Comparison of ENCODE assay signal across 1 cellular context in genomic region chr20:43528258-43528875, GRCh38.
TF ChIP-seq lines count a peak whose summit lies in the region.

No MANE protein-coding gene starts in this region.

TF ChIP-seq in HepG2, 621 proteins besides CTCF, POLR2A, EP300 and RAD21 (continued from another document):
- no peak for TF ChIP-seq PBX2 (CRISPR knock-in tag; IDR thresholded peaks at IDR 0.05)
- no peak for TF ChIP-seq ZNF367 (CRISPR knock-in tag; IDR thresholded peaks at IDR 0.05; ENCODE audit: borderline replicate concordance)
- no peak for TF ChIP-seq CSRNP2 (CRISPR knock-in tag; conservative IDR thresholded peaks at IDR 0.05; ENCODE audit: low read depth)
- TF ChIP-seq MEF2D (CRISPR knock-in tag; IDR thresholded peaks at IDR 0.05) = no peak
- no peak for TF ChIP-seq RBFOX2 (IDR thresholded peaks at IDR 0.05; ENCODE audit: low read depth, low read length)
- TF ChIP-seq ZNF788 (CRISPR knock-in tag; IDR thresholded peaks at IDR 0.05; ENCODE audit: borderline replicate concordance) = no peak
- TF ChIP-seq ZNF574 (CRISPR knock-in tag; IDR thresholded peaks at IDR 0.05) = 0 out of 2 replicates have a peak, but pooled peaks have one; percentile 17
- TF ChIP-seq ZBTB4 (CRISPR knock-in tag; IDR thresholded peaks at IDR 0.05; ENCODE audit: borderline replicate concordance) = no peak
- no peak for TF ChIP-seq ZNF296 (CRISPR knock-in tag; conservative IDR thresholded peaks at IDR 0.05)
- no peak for TF ChIP-seq NR2F1 (CRISPR knock-in tag; IDR thresholded peaks at IDR 0.05)
TF ChIP-seq in HepG2: peak in this region for 3.
